17 cellular contexts compared by ENCODE assay signal in genomic region chr1:182782587-182782913, GRCh38. TPM values are rescaled to one million over a fixed set of nuclear protein-coding genes. Genes with fewer than 3 reads are reported as not detected.
DNase-seq lines count a peak whose midpoint lies in the region; ATAC-seq, FAIRE-seq and TF ChIP-seq lines count a peak whose summit lies in the region.
"Had no signal": no experiment of that assay in that cellular context is flagged by ENCODE, and none has a peak within 500 bp of the region (broad histone marks: within the 10 kb centered on the region; RNA-seq: fewer than 3 reads in every experiment).

No MANE protein-coding gene starts in this region.

- peak overlapping the region in 10 of 11 experiments; percentile 3 to 45 (median 23); a peak in 11 of 22 replicates for H3K4me2 ChIP-seq in BLaER1 treated with 17β-estradiol and CSF1 and Interleukin-3, amounts not matched to agents 10 nM and 100 nM
- H3K4me2 ChIP-seq in trophoblast cell (ENCODE audit: low read length): no peak overlapping the region

- peak; percentile 3 for ATAC-seq in HG03045 (IDR thresholded peaks at IDR 0.05; ENCODE audit: unreplicated experiment)
- ATAC-seq in T-helper 17 cell: no peak

- H3K27ac Mint-ChIP-seq in T-helper 17 cell: peak overlapping the region; percentile 82
- H3K27ac Mint-ChIP-seq: activated T-cell treated with anti-CD3 and anti-CD28 coated beads, Interleukin-2, amount 50 U/mL, for 72 hours had no signal

- H2BK5ac ChIP-seq in trophoblast cell (ENCODE audit: low read depth, low read length, poor library complexity): no peak overlapping the region

- DNase-seq in T-helper 17 cell (no peak), trophoblast cell (no peak), kidney (no peak), breast epithelium (ENCODE audit: low spot score in 2 of 2) (no peak), NCI-H2081 (lab: John Stamatoyannopoulos, UW) (no peak)
- no peak for DNase-seq in stimulated activated CD8-positive, alpha-beta memory T cell treated with anti-CD3 and anti-CD28 coated beads, Interleukin-4, amount 100 ng/mL, for 48 hours

- H3K4me3 Mint-ChIP-seq in T-helper 17 cell: no peak overlapping the region
- H3K4me3 Mint-ChIP-seq: activated T-cell treated with anti-CD3 and anti-CD28 coated beads, Interleukin-2, amount 50 U/mL, for 72 hours; effector memory CD8-positive, alpha-beta T cell had no signal

- H3K79me2 ChIP-seq in trophoblast cell (ENCODE audit: control insufficient read depth, insufficient read depth, low read length, poor library complexity): no peaks in the 10 kb centered on the region

- H3K18ac ChIP-seq in trophoblast cell (ENCODE audit: low read length): no peak overlapping the region

- intact Hi-C loops in kidney (cut with DNase I): loop anchor here (5.0 kb wide), 1 partner anchor 180 kb away; the partner anchor contains the start of gene RGS16
- intact Hi-C loops in breast epithelium (cut with DNase I; ENCODE audit: low total_unique reads): loop anchor here (5.0 kb wide), 1 partner anchor 180 kb away; the partner anchor contains the start of gene RGS16

- H3K79me1 ChIP-seq in trophoblast cell (ENCODE audit: low read length): peaks cover 2% of the 10 kb centered on the region

- H3K23ac ChIP-seq in trophoblast cell (ENCODE audit: low read length): no peak overlapping the region

- H3K4me1 Mint-ChIP-seq in T-helper 17 cell: peaks cover 7% of the 10 kb centered on the region

- peaks cover 30 to 42% (median 36%) of the 10 kb centered on the region in 10 experiments for H3K4me1 ChIP-seq in BLaER1 treated with 17β-estradiol and CSF1 and Interleukin-3, amounts not matched to agents 10 nM and 100 nM
- peaks cover 3 to 8% of the 10 kb centered on the region in 2 experiments for H3K4me1 ChIP-seq in trophoblast cell (ENCODE audit: control insufficient read depth in 1 of 2, insufficient read depth in 2 of 2, low read length in 2 of 2)
- H3K4me1 ChIP-seq in kidney (ENCODE audit: control insufficient read depth in 1 of 2, insufficient read depth in 1 of 2, low read depth in 1 of 2, low read length in 2 of 2): peaks cover 0 to 2% of the 10 kb centered on the region in 2 donors
- no peaks in the 10 kb centered on the region for H3K4me1 ChIP-seq in breast epithelium
- H3K4me1 ChIP-seq: ascending aorta had no signal

- no peak overlapping the region for H3K4me3 ChIP-seq in BLaER1 treated with 17β-estradiol and CSF1 and Interleukin-3, amounts not matched to agents 10 nM and 100 nM
- H3K4me3 ChIP-seq in trophoblast cell (ENCODE audit: low read depth, low read length) (no peak overlapping the region), kidney (ENCODE audit: low read length in 2 of 2) (no peak overlapping the region), breast epithelium (no peak overlapping the region)
- H3K4me3 ChIP-seq: ascending aorta, right atrium auricular region, SK-N-MC, stomach, tibial artery had no signal

- no peak overlapping the region for H2AK5ac ChIP-seq in trophoblast cell (ENCODE audit: low read length)

- no peak overlapping the region for H4K8ac ChIP-seq in trophoblast cell (ENCODE audit: low read depth, low read length)

- H3K9ac ChIP-seq in BLaER1 treated with 17β-estradiol and CSF1 and Interleukin-3, amounts not matched to agents 10 nM and 100 nM: 0 out of 22 replicates have a peak overlapping the region, but pooled peaks of 1 of the 11 experiments have one; percentile 5
- no peak overlapping the region for H3K9ac ChIP-seq in trophoblast cell (ENCODE audit: low read length)
- no peak overlapping the region for H3K9ac ChIP-seq in kidney (ENCODE audit: low read length in 2 of 2)

- peak overlapping the region; percentile 65 for H4K91ac ChIP-seq in trophoblast cell (ENCODE audit: low read depth, low read length)

- H2BK12ac ChIP-seq in trophoblast cell (ENCODE audit: low read length): no peak overlapping the region

- no peaks in the 10 kb centered on the region for H3K36me3 Mint-ChIP-seq in T-helper 17 cell (ENCODE audit: low read depth)

- no peaks in the 10 kb centered on the region for H3K36me3 ChIP-seq in BLaER1 treated with 17β-estradiol and CSF1 and Interleukin-3, amounts not matched to agents 10 nM and 100 nM
- H3K36me3 ChIP-seq in trophoblast cell (ENCODE audit: control insufficient read depth in 1 of 2, insufficient read depth in 2 of 2, low read length in 2 of 2) (no peaks in the 10 kb centered on the region), kidney (ENCODE audit: control insufficient read depth in 1 of 2, insufficient read depth in 2 of 2, low read length in 2 of 2) (no peaks in the 10 kb centered on the region), breast epithelium (no peaks in the 10 kb centered on the region)
- H3K36me3 ChIP-seq: ascending aorta, BE2C, right atrium auricular region, stomach, tibial artery had no signal

- no peak for TF ChIP-seq POLR2A in breast epithelium (IDR thresholded peaks at IDR 0.05)

- peak overlapping the region in 1 of 11 experiments; percentile 16; a peak in 2 of 22 replicates for H3K27ac ChIP-seq in BLaER1 treated with 17β-estradiol and CSF1 and Interleukin-3, amounts not matched to agents 10 nM and 100 nM
- H3K27ac ChIP-seq in trophoblast cell (ENCODE audit: low read depth, low read length) (no peak overlapping the region), kidney (ENCODE audit: low read depth in 2 of 2, low read length in 2 of 2) (no peak overlapping the region), breast epithelium (no peak overlapping the region)
- H3K27ac ChIP-seq: ascending aorta, right atrium auricular region, SK-N-MC, stomach, tibial artery had no signal

- no peaks in the 10 kb centered on the region for H4K20me1 ChIP-seq in BLaER1 treated with 17β-estradiol and CSF1 and Interleukin-3, amounts not matched to agents 10 nM and 100 nM

- H2AFZ ChIP-seq in trophoblast cell (ENCODE audit: insufficient read depth, low read length, poor library complexity): no peak overlapping the region

- H3K27me3 ChIP-seq in BLaER1 treated with 17β-estradiol and CSF1 and Interleukin-3, amounts not matched to agents 10 nM and 100 nM: peaks cover 0 to 2% (median 0%) of the 10 kb centered on the region in 11 experiments; a peak in 1 of 22 replicates
- peaks cover 2% of the 10 kb centered on the region for H3K27me3 ChIP-seq in trophoblast cell (ENCODE audit: insufficient read depth, low read length)
- no peaks in the 10 kb centered on the region for H3K27me3 ChIP-seq in breast epithelium
- H3K27me3 ChIP-seq: ascending aorta, BE2C, right atrium auricular region, stomach, tibial artery had no signal

- FAIRE-seq in kidney (lab: Jason Lieb, UNC): no peak
- FAIRE-seq: small intestine had no signal

- no peaks in the 10 kb centered on the region for H3K9me3 ChIP-seq in BLaER1 treated with 17β-estradiol and CSF1 and Interleukin-3, amounts not matched to agents 10 nM and 100 nM (replicated peaks in 1 of 11)
- H3K9me3 ChIP-seq in T-helper 17 cell (ENCODE audit: control insufficient read depth, low read length, poor library complexity, severe bottlenecking): no peaks in the 10 kb centered on the region
- H3K9me3 ChIP-seq in trophoblast cell (ENCODE audit: insufficient read depth, low read depth, low read length): no peaks in the 10 kb centered on the region
- no peaks in the 10 kb centered on the region for H3K9me3 ChIP-seq in kidney (ENCODE audit: control insufficient read depth in 1 of 2, low read length in 2 of 2)
- no peaks in the 10 kb centered on the region for H3K9me3 ChIP-seq in breast epithelium
- H3K9me3 ChIP-seq: ascending aorta, BE2C, right atrium auricular region, stomach, tibial artery had no signal

- no peak overlapping the region for H2BK120ac ChIP-seq in trophoblast cell (ENCODE audit: insufficient read depth, low read length, poor library complexity)

- no peak overlapping the region for H3K4ac ChIP-seq in trophoblast cell (ENCODE audit: low read depth, low read length)

- no peak overlapping the region for H3K14ac ChIP-seq in trophoblast cell (ENCODE audit: low read length)

- peaks cover 9% of the 10 kb centered on the region for H3K27me3 Mint-ChIP-seq in T-helper 17 cell

- TF ChIP-seq CTCF in kidney (IDR thresholded peaks at IDR 0.05; ENCODE audit: borderline replicate concordance, extremely low read depth, insufficient read depth): no peak
- peak in 1 of 3 donors; percentile 2 for TF ChIP-seq CTCF in breast epithelium (IDR thresholded peaks at IDR 0.05)

- H4K12ac ChIP-seq in trophoblast cell (ENCODE audit: low read depth, low read length): no peak overlapping the region

RNA-seq across cellular contexts. Expression of gene NPL, which starts 7.0 kb away (rescaled TPM):
- total RNA-seq in T-helper 17 cell (1 to 10 TPM; 3.0 to 4.7 TPM), kidney (15.7 TPM), breast epithelium (10 to 100 TPM in 2 of 3 donors, 1 to 10 TPM in 1; 8.2 to 20.6 (median 19.3) TPM)
- 1.7 and 2.2 TPM in 2 replicates for polyA plus RNA-seq in trophoblast cell (2013)
- 69.4 TPM for polyA plus RNA-seq in kidney (ENCODE audit: insufficient read depth, low read depth, low replicate concordance)

RNA-seq across cellular contexts. Expression of gene DHX9, which starts 56.6 kb away (rescaled TPM):
- total RNA-seq in T-helper 17 cell (100 to 1,000 TPM; 273 to 300 TPM), kidney (152 TPM), breast epithelium (100 to 1,000 TPM in 2 of 3 donors, 10 to 100 TPM in 1; 89.3 to 173 (median 134) TPM)
- polyA plus RNA-seq in trophoblast cell (2013): 75.7 and 78.8 TPM in 2 replicates
- 72.3 TPM for polyA plus RNA-seq in kidney (ENCODE audit: insufficient read depth, low read depth, low replicate concordance)
